12 cellular contexts compared by ENCODE assay signal in genomic region chr14:75231320-75231719, GRCh38. TPM values are rescaled to one million over a fixed set of nuclear protein-coding genes. Genes with fewer than 3 reads are reported as not detected.
A peak's percentile ranks its signal among the peaks of the same experiment; 100 is the strongest.
DNase-seq lines count a peak whose midpoint lies in the region; ATAC-seq and TF ChIP-seq lines count a peak whose summit lies in the region.
"Had no signal": no experiment of that assay in that cellular context is flagged by ENCODE, and none has a peak within 500 bp of the region (broad histone marks: within the 10 kb centered on the region; RNA-seq: fewer than 3 reads in every experiment).

No MANE protein-coding gene starts in this region.

- TF ChIP-seq POLR2A in breast epithelium (IDR thresholded peaks at IDR 0.05) = no peak
- no peak for TF ChIP-seq POLR2A in suprapubic skin (IDR thresholded peaks at IDR 0.05)

- H3K9me3 ChIP-seq in breast epithelium = no peaks in the 10 kb centered on the region
- no peaks in the 10 kb centered on the region for H3K9me3 ChIP-seq in suprapubic skin
- H3K9me3 ChIP-seq in left ventricle myocardium inferior (replicated peaks) = no peaks in the 10 kb centered on the region

- WGBS in suprapubic skin = 93% methylated on average over 2 of the region's 2 CpGs

- TF ChIP-seq CTCF in breast epithelium (IDR thresholded peaks at IDR 0.05) = no peak
- TF ChIP-seq CTCF in suprapubic skin (IDR thresholded peaks at IDR 0.05) = no peak
- no peak for TF ChIP-seq CTCF in left ventricle myocardium inferior (IDR thresholded peaks at IDR 0.05; ENCODE audit: borderline replicate concordance)

- H3K4me1 ChIP-seq in breast epithelium = peaks cover 2 to 5% of the 10 kb centered on the region in 2 donors
- H3K4me1 ChIP-seq in suprapubic skin = peaks cover 16% of the 10 kb centered on the region
- H3K4me1 ChIP-seq in left ventricle myocardium inferior = peaks cover 18% of the 10 kb centered on the region

- no peak for TF ChIP-seq EP300 in suprapubic skin (IDR thresholded peaks at IDR 0.05)

- intact Hi-C loops in breast epithelium (cut with DNase I; ENCODE audit: low total_unique reads) = no loop called here
- intact Hi-C loops in left ventricle myocardium inferior (cut with micrococcal nuclease) = no loop called here

- DNase-seq in breast epithelium (ENCODE audit: low spot score in 2 of 2) (no peak), suprapubic skin (ENCODE audit: low spot score in 2 of 2) (no peak), amniotic stem cell (lab: John Stamatoyannopoulos, UW) (no peak), putamen (ENCODE audit: low spot score) (no peak), left ventricle myocardium inferior (no peak)
- DNase-seq: NCI-H146, NCI-H82, retina, substantia nigra had no signal

- H3K27ac ChIP-seq in breast epithelium (peak overlapping the region; percentile 13 to 84), suprapubic skin (peak overlapping the region; percentile 67), left ventricle myocardium inferior (replicated peaks) (no peak overlapping the region)

- ATAC-seq in GM18909 (IDR thresholded peaks at IDR 0.05; ENCODE audit: poor library complexity, unreplicated experiment) = peak; percentile 55
- ATAC-seq in HG03159 (IDR thresholded peaks at IDR 0.05; ENCODE audit: unreplicated experiment) = peak; percentile 50
- ATAC-seq: HepG2 had no signal

- H3K36me3 ChIP-seq in breast epithelium = no peaks in the 10 kb centered on the region
- H3K36me3 ChIP-seq in suprapubic skin = no peaks in the 10 kb centered on the region
- no peaks in the 10 kb centered on the region for H3K36me3 ChIP-seq in left ventricle myocardium inferior

- H3K4me3 ChIP-seq in breast epithelium = no peak overlapping the region
- no peak overlapping the region for H3K4me3 ChIP-seq in suprapubic skin
- no peak overlapping the region for H3K4me3 ChIP-seq in left ventricle myocardium inferior

- H3K27me3 ChIP-seq in breast epithelium (no peaks in the 10 kb centered on the region), suprapubic skin (no peaks in the 10 kb centered on the region), left ventricle myocardium inferior (ENCODE audit: low read depth) (no peaks in the 10 kb centered on the region)

RNA-seq across cellular contexts. Expression of gene FOS, which starts 47.3 kb away (rescaled TPM):
- total RNA-seq in breast epithelium (100 to 1,000 TPM; 398 to 629 (median 549) TPM), suprapubic skin (1,000 to 10,000 TPM; 2,120 to 3,987 (median 3,212) TPM), left ventricle myocardium inferior (9.7 TPM)

RNA-seq across cellular contexts. Expression of gene TMED10, which starts 54.9 kb away (rescaled TPM):
- total RNA-seq in breast epithelium (100 to 1,000 TPM; 263 to 443 (median 285) TPM), suprapubic skin (100 to 1,000 TPM; 123 to 235 (median 198) TPM), left ventricle myocardium inferior (278 TPM)

Comparison
In these comparisons a context has a peak if more than half of its experiments do, and no peak if none do; other contexts are left out.
1. RNA of gene FOS, which starts 47.3 kb away (total RNA-seq): 2,120 to 3,987 TPM in suprapubic skin and 398 to 629 TPM in breast epithelium; 9.7 TPM in left ventricle myocardium inferior (single experiment); every median in the first group is over 10 times any median in the second.